8 cellular contexts compared by ENCODE assay signal in the genomic region with DNA sequence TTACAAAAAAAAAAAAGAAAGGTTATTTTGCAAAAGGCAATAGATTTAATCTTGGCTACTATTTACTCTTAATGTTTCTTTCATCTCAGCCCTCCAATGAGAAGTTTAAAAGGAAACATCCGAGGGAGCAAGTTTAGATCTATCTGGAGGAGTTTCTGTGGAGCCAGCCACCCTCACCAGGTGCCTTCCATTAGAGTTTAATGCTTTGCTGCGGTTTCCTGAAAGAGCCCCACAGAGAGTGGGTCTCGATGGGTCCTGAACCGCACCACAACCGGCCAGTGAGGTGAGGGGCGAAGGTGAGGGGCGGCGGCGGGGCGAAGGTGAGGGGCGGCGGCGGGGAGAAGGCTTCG. TPM values are rescaled to one million over a fixed set of nuclear protein-coding genes. Genes with fewer than 3 reads are reported as not detected.
A peak's percentile ranks its signal among the peaks of the same experiment; 100 is the strongest.
DNase-seq lines count a peak whose midpoint lies in the region; ATAC-seq, FAIRE-seq and TF ChIP-seq lines count a peak whose summit lies in the region.

No MANE protein-coding gene starts in this region.

- no peak for TF ChIP-seq POLR2A in GM12878 (IDR thresholded peaks at IDR 0.05; ENCODE audit: low read depth, low read length)

- no peak for ATAC-seq in activated CD8-positive, alpha-beta memory T cell treated with anti-CD3 and anti-CD28 coated beads, Interleukin-2, amount 10 ng/mL, durations not matched to agents 7 days and 5 days
- ATAC-seq in GM12878 (peak; percentile 21), HG03439 (IDR thresholded peaks at IDR 0.05; ENCODE audit: unreplicated experiment) (no peak)

- no peak for DNase-seq in activated CD8-positive, alpha-beta memory T cell treated with anti-CD3 and anti-CD28 coated beads, Interleukin-2, amount 10 ng/mL, durations not matched to agents 7 days and 5 days
- DNase-seq in activated CD8-positive, alpha-beta memory T cell treated with anti-CD3 and anti-CD28 coated beads, Interleukin-2, amount 50 U/mL, for 4 hours = no peak
- DNase-seq in GM12878 (ENCODE audit: low read depth, low spot score) (no peak), kidney (no peak), substantia nigra (lab: John Stamatoyannopoulos, UW) (peak in 2 of 49 donors; percentile 38 to 42), NCI-H2227 treated with DMSO at 0.1 percent for 48 hours (lab: John Stamatoyannopoulos, UW) (no peak)

- SMC1A ChIA-PET in GM12878 (lab: Charles Lee; ENCODE audit: uncharacterized antibody, unreplicated experiment) = no interaction called here

- TF ChIP-seq CTCF in GM12878 (IDR thresholded peaks at IDR 0.05 in 2 of 3, conservative IDR thresholded peaks at IDR 0.05 in 1 of 3; ENCODE audit: control insufficient read depth in 2 of 3, extremely low read depth in 1 of 3, insufficient read depth in 1 of 3, low read depth in 3 of 3, low read length in 3 of 3) (no peak), kidney (IDR thresholded peaks at IDR 0.05; ENCODE audit: borderline replicate concordance, extremely low read depth, insufficient read depth) (no peak)

- TF ChIP-seq RAD21 in GM12878 (IDR thresholded peaks at IDR 0.05; ENCODE audit: insufficient read depth, low read depth, low read length) = no peak

- H3K36me3 Mint-ChIP-seq in activated CD8-positive, alpha-beta memory T cell treated with anti-CD3 and anti-CD28 coated beads, Interleukin-2, amount 10 ng/mL, durations not matched to agents 7 days and 5 days = no peaks in the 10 kb centered on the region

- H3K4me2 ChIP-seq in GM12878 (ENCODE audit: control insufficient read depth, insufficient read depth) = peak overlapping the region; percentile 94

- CTCF ChIA-PET in activated CD8-positive, alpha-beta memory T cell treated with anti-CD3 and anti-CD28 coated beads, Interleukin-2, amount 10 ng/mL, durations not matched to agents 7 days and 5 days (lab: Charles Lee) = no interaction called here
- CTCF ChIA-PET in GM12878 (lab: Yijun Ruan, JAX) = no interaction called here

- H3K79me2 ChIP-seq in GM12878 (ENCODE audit: control insufficient read depth, insufficient read depth, low read length) = no peaks in the 10 kb centered on the region

- no peak for TF ChIP-seq EP300 in GM12878 (IDR thresholded peaks at IDR 0.05; ENCODE audit: borderline replicate concordance in 1 of 2, control insufficient read depth in 1 of 2, low read depth in 2 of 2, low read length in 2 of 2)

- H3K4me3 ChIP-seq in HUES64 (ENCODE audit: low read length) (peak overlapping the region; percentile 76), GM12878 (peak overlapping the region; percentile 63), kidney (ENCODE audit: low read length in 2 of 2) (peak overlapping the region; percentile 59 to 69)

- FAIRE-seq in GM12878 (lab: Jason Lieb, UNC) (no peak), kidney (lab: Jason Lieb, UNC) (no peak)

- POLR2A ChIA-PET in GM12878 (lab: Charles Lee) = no interaction called here

- peak overlapping the region; percentile 72 for H3K27ac Mint-ChIP-seq in activated CD8-positive, alpha-beta memory T cell treated with anti-CD3 and anti-CD28 coated beads, Interleukin-2, amount 10 ng/mL, durations not matched to agents 7 days and 5 days

- in situ Hi-C loops in GM12878 (cut with MboI) = no loop called here

- peaks cover 6% of the 10 kb centered on the region for H3K27me3 Mint-ChIP-seq in activated CD8-positive, alpha-beta memory T cell treated with anti-CD3 and anti-CD28 coated beads, Interleukin-2, amount 10 ng/mL, durations not matched to agents 7 days and 5 days

- no peaks in the 10 kb centered on the region for H3K36me3 ChIP-seq in HUES64 (ENCODE audit: insufficient read depth, low read length)
- H3K36me3 ChIP-seq in GM12878 (ENCODE audit: control insufficient read depth in 2 of 2, insufficient read depth in 2 of 2, low read length in 1 of 2) = no peaks in the 10 kb centered on the region
- H3K36me3 ChIP-seq in kidney (ENCODE audit: control insufficient read depth in 1 of 2, insufficient read depth in 2 of 2, low read length in 2 of 2) = no peaks in the 10 kb centered on the region

- RAD21 ChIA-PET in GM12878 (lab: Charles Lee; ENCODE audit: unreplicated experiment) = no interaction called here

- peaks cover 6% of the 10 kb centered on the region for H3K4me1 Mint-ChIP-seq in activated CD8-positive, alpha-beta memory T cell treated with anti-CD3 and anti-CD28 coated beads, Interleukin-2, amount 10 ng/mL, durations not matched to agents 7 days and 5 days

- peaks cover 3% of the 10 kb centered on the region for H3K4me1 ChIP-seq in HUES64 (ENCODE audit: insufficient read depth, low read length)
- no peaks in the 10 kb centered on the region for H3K4me1 ChIP-seq in GM12878 (ENCODE audit: control insufficient read depth, insufficient read depth, low read length)
- H3K4me1 ChIP-seq in kidney (ENCODE audit: control insufficient read depth in 1 of 2, insufficient read depth in 1 of 2, low read depth in 1 of 2, low read length in 2 of 2) = no peaks in the 10 kb centered on the region

- no TSS peak for BruUV-seq in GM12878 (replicated peaks; lab: Mats Ljungman, UMichigan)

- H3K9me3 ChIP-seq in HUES64 (ENCODE audit: insufficient read depth, low read depth, low read length) (no peaks in the 10 kb centered on the region), GM12878 (replicated peaks; ENCODE audit: control insufficient read depth, insufficient read depth, low read length) (no peaks in the 10 kb centered on the region), kidney (ENCODE audit: control insufficient read depth in 1 of 2, low read length in 2 of 2) (peaks cover 0 to 3% of the 10 kb centered on the region in 2 donors)

- intact Hi-C loops in GM12878 (cut with micrococcal nuclease; ENCODE audit: unreplicated experiment) (no loop called here), kidney (cut with DNase I) (no loop called here)

- H2AFZ ChIP-seq in GM12878 (ENCODE audit: control insufficient read depth, low read depth, low read length) = peak overlapping the region; percentile 90

- H3K27ac ChIP-seq in HUES64 (ENCODE audit: low read depth, low read length) (no peak overlapping the region), GM12878 (ENCODE audit: control insufficient read depth, insufficient read depth) (no peak overlapping the region), kidney (ENCODE audit: low read depth in 2 of 2, low read length in 2 of 2) (peak overlapping the region; percentile 90 to 91), substantia nigra (ENCODE audit: low read depth, low read length, poor library complexity, severe bottlenecking) (peak overlapping the region; percentile 91)

- H3K9ac ChIP-seq in HUES64 (ENCODE audit: low read depth, low read length) (no peak overlapping the region), GM12878 (ENCODE audit: control insufficient read depth, insufficient read depth, low read length) (no peak overlapping the region; the same call in 1 of the 2 replicates), kidney (ENCODE audit: low read length in 2 of 2) (peak overlapping the region; percentile 19 to 80)

- peaks cover 6% of the 10 kb centered on the region; the same call in 1 of the 2 replicates for H3K27me3 ChIP-seq in HUES64 (ENCODE audit: insufficient read depth, low read length)
- no peaks in the 10 kb centered on the region for H3K27me3 ChIP-seq in GM12878 (replicated peaks in 1 of 2; ENCODE audit: control insufficient read depth in 2 of 2, insufficient read depth in 2 of 2, low read length in 1 of 2)

- H3K4me3 Mint-ChIP-seq in activated CD8-positive, alpha-beta memory T cell treated with anti-CD3 and anti-CD28 coated beads, Interleukin-2, amount 10 ng/mL, durations not matched to agents 7 days and 5 days = peak overlapping the region; percentile 81

- no peaks in the 10 kb centered on the region for H4K20me1 ChIP-seq in GM12878 (ENCODE audit: control insufficient read depth, insufficient read depth)

- WGBS in HUES64 = 3% methylated on average over 14 of the region's 14 CpGs
- 0% methylated on average over 10 of the region's 14 CpGs for WGBS in GM12878 (ENCODE audit: insufficient coverage, insufficient replicate concordance, low lambda C conversion rate, missing lambda C conversion rate)

- H3K9me3 Mint-ChIP-seq in activated CD8-positive, alpha-beta memory T cell treated with anti-CD3 and anti-CD28 coated beads, Interleukin-2, amount 10 ng/mL, durations not matched to agents 7 days and 5 days (ENCODE audit: low read depth) = no peaks in the 10 kb centered on the region

RNA-seq across cellular contexts. Expression of a gene that starts 0.6 kb away (rescaled TPM):
- total RNA-seq in activated CD8-positive, alpha-beta memory T cell treated with anti-CD3 and anti-CD28 coated beads, Interleukin-2, amount 10 ng/mL, durations not matched to agents 7 days and 5 days = not detected
- 0.25 TPM for polyA plus RNA-seq in HUES64 (2013, experiment 1 of 2)
- polyA plus RNA-seq in HUES64 (2013, experiment 2 of 2) = 0.82 TPM
- total RNA-seq in GM12878 (2013; cell fraction: nucleolus; rRNA removed) = 0.66 and 0.79 TPM in 2 replicates
- 0.06 TPM in 1 of 2 replicates, not detected in the other for total RNA-seq in GM12878 (2014; rRNA removed)
- not detected in 2 replicates for total RNA-seq in GM12878 (2014; rRNA removed; fragmentation: Illumina TruSeq; extraction: Trizol)
- not detected in 2 replicates for total RNA-seq in GM12878 (2021)
- polyA plus RNA-seq in GM12878 (2011; ENCODE audit: low read depth) = not detected
- 0.06 TPM in 1 of 2 replicates, not detected in the other for polyA plus RNA-seq in GM12878 (2011; rRNA removed)
- 0.06 TPM in 1 of 2 replicates, not detected in the other for polyA plus RNA-seq in GM12878 (2011; cell fraction: cytosol; rRNA removed)
- polyA plus RNA-seq in GM12878 (2011; cell fraction: nucleus; rRNA removed) = 0.06 TPM in 1 of 2 replicates, not detected in the other
- polyA plus RNA-seq in GM12878 (2012) = 0.05 and 0.07 TPM in 2 replicates
- not detected in 2 replicates for polyA plus RNA-seq in GM12878 (2014; fragmentation: Illumina TruSeq; extraction: Trizol)
- not detected for polyA plus RNA-seq in GM12878 (2014; fragmentation: Nextera tagmentation; extraction: Ambion mirVana)
- 0.09 TPM in 1 of 2 replicates, not detected in the other for polyA plus RNA-seq in GM12878 (2014; rRNA removed)
- not detected for polyA plus RNA-seq in GM12878 (2016; fragmentation: Nextera tagmentation; extraction: Ambion mirVana)
- polyA minus RNA-seq in GM12878 (2011; rRNA and poly(A)+ RNA removed) = not detected in 2 replicates
- not detected in 2 replicates for polyA minus RNA-seq in GM12878 (2011; cell fraction: cytosol; rRNA and poly(A)+ RNA removed)
- polyA minus RNA-seq in GM12878 (2011; cell fraction: nucleus; rRNA and poly(A)+ RNA removed) = 0.73 and 1.8 TPM in 2 replicates
- 10.4 TPM for total RNA-seq in kidney
- polyA plus RNA-seq in kidney (ENCODE audit: insufficient read depth, low read depth, low replicate concordance) = 8.6 TPM

RNA-seq across cellular contexts. Expression of a gene that starts 0.8 kb away (rescaled TPM):
- not detected for total RNA-seq in activated CD8-positive, alpha-beta memory T cell treated with anti-CD3 and anti-CD28 coated beads, Interleukin-2, amount 10 ng/mL, durations not matched to agents 7 days and 5 days
- polyA plus RNA-seq in HUES64 (2013, experiment 1 of 2) = not detected
- 0.38 TPM for polyA plus RNA-seq in HUES64 (2013, experiment 2 of 2)
- not detected in 2 replicates for total RNA-seq in GM12878 (2013; cell fraction: nucleolus; rRNA removed)
- not detected in 2 replicates for total RNA-seq in GM12878 (2014; rRNA removed)
- total RNA-seq in GM12878 (2014; rRNA removed; fragmentation: Illumina TruSeq; extraction: Trizol) = not detected in 2 replicates
- not detected in 2 replicates for total RNA-seq in GM12878 (2021)
- polyA plus RNA-seq in GM12878 (2011; ENCODE audit: low read depth) = not detected
- polyA plus RNA-seq in GM12878 (2011; rRNA removed) = not detected in 2 replicates
- polyA plus RNA-seq in GM12878 (2011; cell fraction: cytosol; rRNA removed) = not detected in 2 replicates
- not detected in 2 replicates for polyA plus RNA-seq in GM12878 (2011; cell fraction: nucleus; rRNA removed)
- not detected in 2 replicates for polyA plus RNA-seq in GM12878 (2012)
- not detected in 2 replicates for polyA plus RNA-seq in GM12878 (2014; fragmentation: Illumina TruSeq; extraction: Trizol)
- not detected for polyA plus RNA-seq in GM12878 (2014; fragmentation: Nextera tagmentation; extraction: Ambion mirVana)
- not detected in 2 replicates for polyA plus RNA-seq in GM12878 (2014; rRNA removed)
- not detected for polyA plus RNA-seq in GM12878 (2016; fragmentation: Nextera tagmentation; extraction: Ambion mirVana)
- not detected in 2 replicates for polyA minus RNA-seq in GM12878 (2011; rRNA and poly(A)+ RNA removed)
- polyA minus RNA-seq in GM12878 (2011; cell fraction: cytosol; rRNA and poly(A)+ RNA removed) = not detected in 2 replicates
- not detected in 2 replicates for polyA minus RNA-seq in GM12878 (2011; cell fraction: nucleus; rRNA and poly(A)+ RNA removed)
- total RNA-seq in kidney = 7.4 TPM
- 20.0 TPM for polyA plus RNA-seq in kidney (ENCODE audit: insufficient read depth, low read depth, low replicate concordance)

Comparison
In these comparisons a context has a peak if more than half of its experiments do, and no peak if none do; other contexts are left out.
1. H3K27ac ChIP-seq: peak in kidney (2 of 2) and substantia nigra (single experiment); none in HUES64 (single experiment) and GM12878 (single experiment).
2. H3K9ac ChIP-seq: peak in kidney (2 of 2); none in HUES64 (single experiment) and GM12878 (single experiment).
3. Peak in every context shown above with its lines, with median percentiles within 50 percentile points of each other: H3K4me3 ChIP-seq.